In genomic region chr5:176927562-176927961, GRCh38 we compare ENCODE assay signal across 23 cellular contexts. TPM values are rescaled to one million over a fixed set of nuclear protein-coding genes. Genes with fewer than 3 reads are reported as not detected.
DNase-seq lines count a peak whose midpoint lies in the region; ATAC-seq and TF ChIP-seq lines count a peak whose summit lies in the region.
"Had no signal": no experiment of that assay in that cellular context is flagged by ENCODE, and none has a peak within 500 bp of the region (broad histone marks: within the 10 kb centered on the region; RNA-seq: fewer than 3 reads in every experiment).

No MANE protein-coding gene starts in this region.

- H2AFZ ChIP-seq in PC-9, result no peak overlapping the region

- no peaks in the 10 kb centered on the region for H3K4me1 Mint-ChIP-seq in activated T-helper 1 cell treated with anti-CD3 and anti-CD28 coated beads, Interleukin-12 subunit alpha, Interleukin-12 subunit beta, Interleukin-2, Interleukin-4 antibody, amounts not matched to agents 30 ng/mL and 10 ng/mL and 1 ng/mL, durations not matched to agents 14 hours and 24 hours and 36 hours (ENCODE audit: low read depth)

- no peaks in the 10 kb centered on the region for H3K27me3 ChIP-seq in PC-9 (ENCODE audit: insufficient read depth, low read depth)

- H3K27ac Mint-ChIP-seq in activated T-helper 1 cell treated with anti-CD3 and anti-CD28 coated beads, Interleukin-12 subunit alpha, Interleukin-12 subunit beta, Interleukin-2, Interleukin-4 antibody, amounts not matched to agents 30 ng/mL and 10 ng/mL and 1 ng/mL, durations not matched to agents 14 hours and 24 hours and 36 hours, result no peak overlapping the region
- H3K27ac Mint-ChIP-seq: CD4-positive, alpha-beta memory T cell; HFFc6 had no signal

- peaks cover 13% of the 10 kb centered on the region for H3K4me1 ChIP-seq in PC-9 (replicated peaks; ENCODE audit: insufficient read depth)
- H3K4me1 ChIP-seq: A549, HAP-1 had no signal

- intact Hi-C loops in PC-9 (cut with micrococcal nuclease; ENCODE audit: unreplicated experiment), result no loop called here
- intact Hi-C loops in activated T-helper 1 cell treated with anti-CD3 and anti-CD28 coated beads, Interleukin-12 subunit alpha, Interleukin-12 subunit beta, Interleukin-2, Interleukin-4 antibody, amounts not matched to agents 30 ng/mL and 10 ng/mL and 1 ng/mL, durations not matched to agents 14 hours and 24 hours and 36 hours (cut with micrococcal nuclease), result no loop called here

- no TSS peak for BruUV-seq in PC-9 (replicated peaks; lab: Mats Ljungman, UMichigan)

- no peak overlapping the region for H3K4me2 ChIP-seq in PC-9
- H3K4me2 ChIP-seq: A549 had no signal

- peak overlapping the region; percentile 47; the same call in 1 of the 2 replicates for H3K27ac ChIP-seq in PC-9
- H3K27ac ChIP-seq: A549 had no signal

- ATAC-seq in GM21825 (IDR thresholded peaks at IDR 0.05; ENCODE audit: unreplicated experiment) (no peak), HG02623 (IDR thresholded peaks at IDR 0.05; ENCODE audit: unreplicated experiment) (no peak)
- ATAC-seq: A549 had no signal

- H3K9me3 Mint-ChIP-seq in activated T-helper 1 cell treated with anti-CD3 and anti-CD28 coated beads, Interleukin-12 subunit alpha, Interleukin-12 subunit beta, Interleukin-2, Interleukin-4 antibody, amounts not matched to agents 30 ng/mL and 10 ng/mL and 1 ng/mL, durations not matched to agents 14 hours and 24 hours and 36 hours, result no peaks in the 10 kb centered on the region
- H3K9me3 Mint-ChIP-seq: CD4-positive, alpha-beta memory T cell; HFFc6 had no signal

- H3K79me2 ChIP-seq in PC-9 (ENCODE audit: low read depth), result 0 out of 2 replicates have a peak, but pooled peaks cover 4% of the 10 kb centered on the region

- CTCF ChIA-PET in PC-9 (lab: Charles Lee), result interaction anchor here (0.6 kb wide), 2 partner anchors 133 to 1411 kb away, joined by 3 to 4 read pairs; no protein-coding TSS in a partner anchor

- peak; percentile 17 for DNase-seq in AG20443 (ENCODE audit: low spot score)
- peak; percentile 7 to 46 for DNase-seq in PC-9
- peak; percentile 56 for DNase-seq in epithelial cell of esophagus (ENCODE audit: low read depth)
- DNase-seq in fibroblast of gingiva (ENCODE audit: low read depth), result peak; percentile 9
- no peak for DNase-seq in activated T-helper 1 cell treated with anti-CD3 and anti-CD28 coated beads, Interleukin-12 subunit alpha, Interleukin-12 subunit beta, Interleukin-2, Interleukin-4 antibody, amounts not matched to agents 30 ng/mL and 10 ng/mL and 1 ng/mL, durations not matched to agents 14 hours and 24 hours and 36 hours (ENCODE audit: low spot score)
- DNase-seq in NOMO-1 treated with dmso at 0.1 percent for 144 hours (lab: John Stamatoyannopoulos, UW; ENCODE audit: unreplicated experiment), result no peak
- DNase-seq: 8988T; ACHN; C1 segment of cervical spinal cord; Calu3; CD4-positive, alpha-beta memory T cell; COR-L47; DMS53; DMS79 treated with DMSO at 0.1 percent for 48 hours; GF-D8; GOT3; HFFc6 had no signal

- no peaks in the 10 kb centered on the region for H3K9me3 ChIP-seq in PC-9 (ENCODE audit: insufficient read depth, low read depth)
- H3K9me3 ChIP-seq: A549, HAP-1 had no signal

- H3K36me3 Mint-ChIP-seq in activated T-helper 1 cell treated with anti-CD3 and anti-CD28 coated beads, Interleukin-12 subunit alpha, Interleukin-12 subunit beta, Interleukin-2, Interleukin-4 antibody, amounts not matched to agents 30 ng/mL and 10 ng/mL and 1 ng/mL, durations not matched to agents 14 hours and 24 hours and 36 hours (ENCODE audit: low read depth), result peaks cover 15% of the 10 kb centered on the region

- H3K9me2 ChIP-seq in PC-9 (ENCODE audit: insufficient read depth), result no peaks in the 10 kb centered on the region

- H3K36me3 ChIP-seq in PC-9 (ENCODE audit: low read depth), result peaks cover 7% of the 10 kb centered on the region; the same call in 1 of the 2 replicates

- H3F3A ChIP-seq in PC-9 (ENCODE audit: insufficient read depth, low read depth), result peaks cover 16% of the 10 kb centered on the region; the same call in 1 of the 2 replicates

- no peak overlapping the region for H3K4me3 Mint-ChIP-seq in activated T-helper 1 cell treated with anti-CD3 and anti-CD28 coated beads, Interleukin-12 subunit alpha, Interleukin-12 subunit beta, Interleukin-2, Interleukin-4 antibody, amounts not matched to agents 30 ng/mL and 10 ng/mL and 1 ng/mL, durations not matched to agents 14 hours and 24 hours and 36 hours
- H3K4me3 Mint-ChIP-seq: CD4-positive, alpha-beta memory T cell; HFFc6 had no signal

- no peaks in the 10 kb centered on the region for H4K20me1 ChIP-seq in PC-9 (ENCODE audit: insufficient read depth)

- H3K4me3 ChIP-seq in PC-9 (no peak overlapping the region), epithelial cell of esophagus (ENCODE audit: low read length) (no peak overlapping the region)
- H3K4me3 ChIP-seq: A549, HAP-1 had no signal

- POLR2A ChIA-PET in PC-9 (lab: Charles Lee; ENCODE audit: unreplicated experiment), result interaction anchor here (0.7 kb wide), 1 partner anchor 94 kb away, joined by 15 read pairs; no protein-coding TSS in a partner anchor

- no peak for TF ChIP-seq CTCF in PC-9 (conservative IDR thresholded peaks at IDR 0.05)
- TF ChIP-seq CTCF in epithelial cell of esophagus (IDR thresholded peaks at IDR 0.05; ENCODE audit: insufficient read depth, low read depth, low read length, missing control alignments), result no peak

- H3K27me3 Mint-ChIP-seq in activated T-helper 1 cell treated with anti-CD3 and anti-CD28 coated beads, Interleukin-12 subunit alpha, Interleukin-12 subunit beta, Interleukin-2, Interleukin-4 antibody, amounts not matched to agents 30 ng/mL and 10 ng/mL and 1 ng/mL, durations not matched to agents 14 hours and 24 hours and 36 hours (ENCODE audit: insufficient read depth), result no peaks in the 10 kb centered on the region
- H3K27me3 Mint-ChIP-seq: CD4-positive, alpha-beta memory T cell had no signal

RNA-seq across cellular contexts. Expression of gene HK3, which starts 28.4 kb away (rescaled TPM):
- total RNA-seq in PC-9 (2021), result not detected in 2 replicates
- total RNA-seq in activated T-helper 1 cell treated with anti-CD3 and anti-CD28 coated beads, Interleukin-12 subunit alpha, Interleukin-12 subunit beta, Interleukin-2, Interleukin-4 antibody, amounts not matched to agents 30 ng/mL and 10 ng/mL and 1 ng/mL, durations not matched to agents 14 hours and 24 hours and 36 hours, result 0.44 and 0.51 TPM in 2 replicates
- total RNA-seq: Daoy, G401, HFFc6 had no signal

Comparison
In these comparisons a context has a peak if more than half of its experiments do, and no peak if none do; other contexts are left out.
1. DNase-seq: peak in AG20443 (single experiment), PC-9 (2 of 2), epithelial cell of esophagus (single experiment) and fibroblast of gingiva (single experiment); none in activated T-helper 1 cell treated with anti-CD3 and anti-CD28 coated beads, Interleukin-12 subunit alpha, Interleukin-12 subunit beta, Interleukin-2, Interleukin-4 antibody, amounts not matched to agents 30 ng/mL and 10 ng/mL and 1 ng/mL, durations not matched to agents 14 hours and 24 hours and 36 hours (single experiment) and NOMO-1 treated with dmso at 0.1 percent for 144 hours (single experiment).